Comparison of ENCODE assay signal across 28 cellular contexts in the genomic region with DNA sequence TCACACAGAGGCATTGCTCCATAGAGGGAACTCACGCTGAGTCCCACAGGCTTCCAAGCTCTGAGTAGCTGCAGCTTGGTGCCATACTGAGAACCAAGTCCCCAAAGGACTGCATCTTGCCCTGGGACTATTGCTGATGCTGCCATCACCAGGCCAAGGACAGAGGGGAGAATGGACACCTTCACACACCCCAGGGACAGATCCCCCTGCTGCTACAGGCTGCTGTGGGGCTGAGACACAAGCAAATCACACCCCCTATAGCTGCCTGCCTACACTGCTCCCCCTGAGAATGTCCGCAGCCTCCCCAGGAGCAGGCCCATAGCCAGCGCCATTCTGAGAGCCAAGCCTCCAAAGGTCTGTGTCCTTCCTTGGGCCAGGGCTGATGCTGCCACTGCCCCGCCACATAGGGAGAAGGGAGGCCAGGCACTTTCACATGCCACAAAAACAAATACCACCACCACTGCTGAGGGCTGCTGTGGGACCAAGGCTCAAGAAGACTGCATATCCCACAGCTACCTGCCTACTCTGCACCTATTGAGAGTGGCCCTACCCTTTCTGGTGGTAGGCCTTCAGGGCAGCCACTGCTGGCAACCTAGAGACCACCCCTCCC.
"Had no signal": no experiment of that assay in that cellular context is flagged by ENCODE, and none has a peak within 500 bp of the region (broad histone marks: within the 10 kb centered on the region; RNA-seq: fewer than 3 reads in every experiment).

No MANE protein-coding gene starts in this region.

- H3K27ac ChIP-seq: breast epithelium, gastroesophageal sphincter, hepatocyte, testis, transverse colon, VCaP had no signal

- H3K9me3 ChIP-seq: testis, transverse colon had no signal

- H3K4me1 ChIP-seq: breast epithelium, gastroesophageal sphincter, testis, transverse colon had no signal

- H3K4me1 Mint-ChIP-seq: activated naive CD4-positive, alpha-beta T cell treated with anti-CD3 and anti-CD28 coated beads, Interleukin-2, amount 50 U/mL, for 24 hours; activated T-helper 17 cell treated with anti-CD3 and anti-CD28 coated beads, Interleukin-2, amount 50 U/mL, for 72 hours had no signal

- ATAC-seq: activated CD4-positive, CD25-positive, alpha-beta regulatory T cell treated with anti-CD3 and anti-CD28 coated beads, Interleukin-2, amount 50 U/mL, for 24 hours; activated naive CD8-positive, alpha-beta T cell treated with anti-CD3 and anti-CD28 coated beads, Interleukin-2, amount 50 U/mL, for 24 hours; activated T-cell treated with anti-CD3 and anti-CD28 coated beads, Interleukin-2, amount 50 U/mL, for 4 hours; activated T-helper 17 cell treated with anti-CD3 and anti-CD28 coated beads, Interleukin-2, amount 50 U/mL, for 72 hours; effector memory CD8-positive, alpha-beta T cell; gastroesophageal sphincter; left ventricle myocardium superior had no signal

- H3K36me3 ChIP-seq: breast epithelium had no signal

- H3K27ac Mint-ChIP-seq: activated naive CD4-positive, alpha-beta T cell treated with anti-CD3 and anti-CD28 coated beads, Interleukin-2, amount 50 U/mL, for 24 hours; activated naive CD8-positive, alpha-beta T cell treated with anti-CD3 and anti-CD28 coated beads, Interleukin-2, amount 50 U/mL, for 24 hours; activated T-helper 17 cell treated with anti-CD3 and anti-CD28 coated beads, Interleukin-2, amount 50 U/mL, for 72 hours; effector memory CD8-positive, alpha-beta T cell; T-helper 1 cell treated with Interleukin-12 subunit alpha and Interleukin-12 subunit beta and Interleukin-4 antibody, amounts not matched to agents 30 μg/mL and 1 μg/mL, for 36 hours had no signal

- H3K4me3 ChIP-seq: breast epithelium, gastroesophageal sphincter, hepatocyte, testis, transverse colon had no signal

- H2AFZ ChIP-seq: hepatocyte had no signal

- H3K27me3 Mint-ChIP-seq: activated naive CD8-positive, alpha-beta T cell treated with anti-CD3 and anti-CD28 coated beads, Interleukin-2, amount 50 U/mL, for 24 hours had no signal

- H3K27me3 ChIP-seq: breast epithelium, gastroesophageal sphincter, hepatocyte, testis, transverse colon had no signal

- DNase-seq: activated CD4-positive, alpha-beta T cell treated with anti-CD3 and anti-CD28 coated beads for 48 hours; activated CD4-positive, alpha-beta T cell treated with anti-CD3 and anti-CD28 coated beads, Interleukin-2, amount 50 U/mL, for 48 hours; activated CD8-positive, alpha-beta memory T cell treated with anti-CD3 and anti-CD28 coated beads, Interleukin-2, amount 50 U/mL, for 48 hours; activated gamma-delta T cell treated with Interleukin-2 at 50 U/mL for 16 hours; activated naive CD8-positive, alpha-beta T cell treated with anti-CD3 and anti-CD28 coated beads, Interleukin-2, amount 50 U/mL, for 24 hours; activated T-cell treated with anti-CD3 and anti-CD28 coated beads, Interleukin-2, amount 50 U/mL, for 4 hours; amygdala; central memory CD4-positive, alpha-beta T cell; effector memory CD8-positive, alpha-beta T cell; islet precursor cell; left ventricle myocardium superior; occipital lobe; right cardiac atrium; stimulated activated CD4-positive, alpha-beta T cell treated with anti-CD3 and anti-CD28 coated beads, Interleukin-15, amount 100 ng/mL, for 24 hours; stimulated activated CD4-positive, alpha-beta T cell treated with anti-CD3 and anti-CD28 coated beads, Interleukin-2, amount 100 ng/mL, for 24 hours; stimulated activated naive CD4-positive, alpha-beta T cell treated with Interleukin-2 at 50 U/mL for 16 hours; SW 1271; T-helper 9 cell; testis; transverse colon had no signal

- H3K4me2 ChIP-seq: hepatocyte had no signal

- H3K4me3 Mint-ChIP-seq: activated naive CD4-positive, alpha-beta T cell treated with anti-CD3 and anti-CD28 coated beads, Interleukin-2, amount 50 U/mL, for 24 hours; activated naive CD8-positive, alpha-beta T cell treated with anti-CD3 and anti-CD28 coated beads, Interleukin-2, amount 50 U/mL, for 24 hours; activated T-cell treated with anti-CD3 and anti-CD28 coated beads, Interleukin-2, amount 50 U/mL, for 4 hours; activated T-helper 17 cell treated with anti-CD3 and anti-CD28 coated beads, Interleukin-2, amount 50 U/mL, for 72 hours; effector memory CD8-positive, alpha-beta T cell; T-helper 1 cell treated with Interleukin-12 subunit alpha and Interleukin-12 subunit beta and Interleukin-4 antibody, amounts not matched to agents 30 μg/mL and 1 μg/mL, for 36 hours had no signal
